ENCODE assay signal across 20 cellular contexts in the genomic region with DNA sequence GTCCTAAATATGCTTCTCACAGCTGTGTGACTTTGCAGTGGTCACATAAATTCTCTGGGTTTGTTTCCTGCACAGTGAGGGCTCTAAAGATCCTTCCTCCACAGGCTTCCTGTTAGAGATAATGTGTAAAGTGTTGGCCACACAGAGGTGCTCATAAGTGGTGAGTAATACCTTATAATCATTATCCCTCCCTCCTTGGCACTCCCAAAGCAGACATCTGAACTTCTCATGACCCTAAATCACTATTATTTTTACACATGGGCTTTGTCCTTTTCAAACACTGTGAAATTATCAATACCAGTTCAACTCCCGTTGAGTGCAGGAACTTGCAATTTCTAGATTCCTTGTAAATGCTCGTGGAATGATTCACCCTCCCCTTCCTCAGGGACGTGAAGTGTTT.
"Had no signal": no experiment of that assay in that cellular context is flagged by ENCODE, and none has a peak within 500 bp of the region (broad histone marks: within the 10 kb centered on the region; RNA-seq: fewer than 3 reads in every experiment).

No MANE protein-coding gene starts in this region.

- DNase-seq: activated CD4-positive, alpha-beta memory T cell treated with anti-CD3 and anti-CD28 coated beads, Interleukin-2, amount 10 ng/mL, durations not matched to agents 7 days and 5 days; activated CD4-positive, alpha-beta T cell treated with anti-CD3 and anti-CD28 coated beads for 4 hours; activated CD8-positive, alpha-beta memory T cell treated with anti-CD3 and anti-CD28 coated beads, Interleukin-2, amount 10 ng/mL, durations not matched to agents 7 days and 5 days; activated naive CD4-positive, alpha-beta T cell; activated naive CD8-positive, alpha-beta T cell treated with anti-CD3 and anti-CD28 coated beads, Interleukin-2, amount 10 ng/mL, durations not matched to agents 7 days and 5 days; activated T-cell treated with anti-CD3 and anti-CD28 coated beads, Interleukin-2, amount 50 U/mL, for 1 hour; amygdala; caudate nucleus; colonic mucosa; immature natural killer cell; midbrain; nephron progenitor cell; nucleus accumbens; stimulated activated CD8-positive, alpha-beta memory T cell treated with anti-CD3 and anti-CD28 coated beads, Interleukin-4, amount 100 ng/mL, for 48 hours; stimulated activated naive CD4-positive, alpha-beta T cell; thyroid gland had no signal

- H3K27me3 ChIP-seq: colonic mucosa, thyroid gland had no signal

- H3K36me3 ChIP-seq: colonic mucosa, thyroid gland had no signal

- ATAC-seq: activated CD8-positive, alpha-beta memory T cell treated with anti-CD3 and anti-CD28 coated beads, Interleukin-2, amount 10 ng/mL, durations not matched to agents 7 days and 5 days; activated T-helper 17 cell treated with anti-CD3 and anti-CD28 coated beads, Interleukin-2, amount 50 U/mL, for 72 hours; WTC11 had no signal

- H3K4me3 ChIP-seq: colonic mucosa, lung, thyroid gland had no signal

- FAIRE-seq: TTC549 had no signal
